In genomic region chr21:37232274-37233018, GRCh38 we compare ENCODE assay signal across 19 cellular contexts. TPM values are rescaled to one million over a fixed set of nuclear protein-coding genes. Genes with fewer than 3 reads are reported as not detected.
A peak's percentile ranks its signal among the peaks of the same experiment; 100 is the strongest.
DNase-seq lines count a peak whose midpoint lies in the region; ATAC-seq and TF ChIP-seq lines count a peak whose summit lies in the region.
"Had no signal": no experiment of that assay in that cellular context is flagged by ENCODE, and none has a peak within 500 bp of the region (broad histone marks: within the 10 kb centered on the region; RNA-seq: fewer than 3 reads in every experiment).

No MANE protein-coding gene starts in this region.

- H3K9me3 ChIP-seq in naive thymus-derived CD4-positive, alpha-beta T cell (ENCODE audit: control insufficient read depth in 2 of 3, low read length in 3 of 3): no peaks in the 10 kb centered on the region
- H3K9me3 ChIP-seq: lower lobe of right lung had no signal

- H3K27ac Mint-ChIP-seq in activated CD8-positive, alpha-beta T cell treated with anti-CD3 and anti-CD28 coated beads, Interleukin-2, amount 10 ng/mL, durations not matched to agents 7 days and 5 days: peak overlapping the region; percentile 43
- no peak overlapping the region for H3K27ac Mint-ChIP-seq in activated CD8-positive, alpha-beta T cell treated with anti-CD3 and anti-CD28 coated beads for 36 hours
- H3K27ac Mint-ChIP-seq in immature natural killer cell: peak overlapping the region in 5 of 6 donors; percentile 19 to 45 (median 32)
- no peak overlapping the region for H3K27ac Mint-ChIP-seq in activated CD4-positive, alpha-beta memory T cell treated with anti-CD3 and anti-CD28 coated beads for 36 hours
- H3K27ac Mint-ChIP-seq in naive thymus-derived CD4-positive, alpha-beta T cell: peak overlapping the region in 1 of 9 donors; percentile 54
- H3K27ac Mint-ChIP-seq: activated naive CD8-positive, alpha-beta T cell had no signal

- intact Hi-C loops in activated CD8-positive, alpha-beta T cell treated with anti-CD3 and anti-CD28 coated beads for 36 hours (cut with micrococcal nuclease): no loop called here
- intact Hi-C loops in activated CD4-positive, alpha-beta memory T cell treated with anti-CD3 and anti-CD28 coated beads for 36 hours (cut with micrococcal nuclease): no loop called here
- intact Hi-C loops in naive thymus-derived CD4-positive, alpha-beta T cell (cut with micrococcal nuclease): no loop called here

- no peak overlapping the region for H3K27ac ChIP-seq in naive thymus-derived CD4-positive, alpha-beta T cell (ENCODE audit: low read depth, low read length)
- H3K27ac ChIP-seq: brain microvascular endothelial cell, epithelial cell of prostate, lower lobe of right lung, RWPE1 had no signal

- DNase-seq in activated CD8-positive, alpha-beta T cell treated with anti-CD3 and anti-CD28 coated beads, Interleukin-2, amount 10 ng/mL, durations not matched to agents 7 days and 5 days: no peak
- DNase-seq in activated CD8-positive, alpha-beta T cell treated with anti-CD3 and anti-CD28 coated beads for 36 hours: no peak
- no peak for DNase-seq in immature natural killer cell
- no peak for DNase-seq in activated CD4-positive, alpha-beta memory T cell treated with anti-CD3 and anti-CD28 coated beads for 36 hours
- no peak for DNase-seq in naive thymus-derived CD4-positive, alpha-beta T cell
- DNase-seq: brain microvascular endothelial cell; DMS79; glutamatergic neuron; lower lobe of right lung; small intestine; stimulated activated naive B cell treated with anti-CD40 and anti-IgM and Interleukin-4, amounts not matched to agents 10 μg/mL and 1 μg/mL and 100 μg/mL, for 72 hours; trophoblast cell had no signal

- TF ChIP-seq CTCF in activated CD8-positive, alpha-beta T cell treated with anti-CD3 and anti-CD28 coated beads for 36 hours (IDR thresholded peaks at IDR 0.05): no peak

- no peak overlapping the region for H3K4me3 ChIP-seq in naive thymus-derived CD4-positive, alpha-beta T cell (ENCODE audit: low read length)
- H3K4me3 ChIP-seq: lower lobe of right lung had no signal

- no peak for ATAC-seq in activated CD8-positive, alpha-beta T cell treated with anti-CD3 and anti-CD28 coated beads, Interleukin-2, amount 10 ng/mL, durations not matched to agents 7 days and 5 days
- ATAC-seq in activated CD8-positive, alpha-beta T cell treated with anti-CD3 and anti-CD28 coated beads for 36 hours: no peak
- ATAC-seq in GM21381 (IDR thresholded peaks at IDR 0.05; ENCODE audit: unreplicated experiment): peak; percentile 58
- ATAC-seq in HG03103 (IDR thresholded peaks at IDR 0.05; ENCODE audit: low read depth, unreplicated experiment): peak; percentile 83
- ATAC-seq in naive thymus-derived CD4-positive, alpha-beta T cell: no peak
- ATAC-seq in GM18519 (IDR thresholded peaks at IDR 0.05; ENCODE audit: low FRiP score, unreplicated experiment): no peak
- ATAC-seq: lower lobe of right lung had no signal

- peaks cover 30% of the 10 kb centered on the region for H3K4me1 Mint-ChIP-seq in activated CD8-positive, alpha-beta T cell treated with anti-CD3 and anti-CD28 coated beads, Interleukin-2, amount 10 ng/mL, durations not matched to agents 7 days and 5 days (ENCODE audit: low read depth)
- peaks cover 15% of the 10 kb centered on the region for H3K4me1 Mint-ChIP-seq in activated CD8-positive, alpha-beta T cell treated with anti-CD3 and anti-CD28 coated beads for 36 hours (ENCODE audit: low read depth)
- H3K4me1 Mint-ChIP-seq in immature natural killer cell: peaks cover 18 to 22% of the 10 kb centered on the region in 2 donors
- no peaks in the 10 kb centered on the region for H3K4me1 Mint-ChIP-seq in activated CD4-positive, alpha-beta memory T cell treated with anti-CD3 and anti-CD28 coated beads for 36 hours (ENCODE audit: low read depth)
- H3K4me1 Mint-ChIP-seq in naive thymus-derived CD4-positive, alpha-beta T cell: peaks cover 2 to 26% (median 6%) of the 10 kb centered on the region in 7 donors
- H3K4me1 Mint-ChIP-seq: CD14-positive monocyte had no signal

- peaks cover 0 to 2% of the 10 kb centered on the region in 2 donors for H3K4me1 ChIP-seq in naive thymus-derived CD4-positive, alpha-beta T cell (ENCODE audit: control insufficient read depth in 2 of 2, insufficient read depth in 2 of 2, low read length in 2 of 2)
- H3K4me1 ChIP-seq: lower lobe of right lung had no signal

- POLR2A ChIA-PET in activated CD8-positive, alpha-beta T cell treated with anti-CD3 and anti-CD28 coated beads, Interleukin-2, amount 10 ng/mL, durations not matched to agents 7 days and 5 days (lab: Charles Lee): interaction anchor here (0.8 kb wide), 1 partner anchor 50 kb away, joined by 3 read pairs; no protein-coding TSS in a partner anchor
- POLR2A ChIA-PET in activated CD8-positive, alpha-beta T cell treated with anti-CD3 and anti-CD28 coated beads for 36 hours (lab: Charles Lee): interaction anchor here (0.9 to 1.4 kb wide), 4 partner anchors 25 to 170 kb away, joined by 3 read pairs; no protein-coding TSS in a partner anchor
- POLR2A ChIA-PET in activated CD4-positive, alpha-beta memory T cell treated with anti-CD3 and anti-CD28 coated beads for 36 hours (lab: Charles Lee): no interaction called here
- POLR2A ChIA-PET in naive thymus-derived CD4-positive, alpha-beta T cell (lab: Charles Lee): interaction anchor here (1.1 kb wide), 1 partner anchor 35 kb away, joined by 4 read pairs; the partner anchor contains the start of gene VPS26C

- no peaks in the 10 kb centered on the region for H3K27me3 ChIP-seq in naive thymus-derived CD4-positive, alpha-beta T cell (ENCODE audit: control insufficient read depth in 2 of 2, insufficient read depth in 2 of 2, low read length in 2 of 2)
- H3K27me3 ChIP-seq: brain microvascular endothelial cell had no signal

- peaks cover 0 to 80% (median 21%) of the 10 kb centered on the region in 3 experiments for H3K36me3 ChIP-seq in naive thymus-derived CD4-positive, alpha-beta T cell (ENCODE audit: control insufficient read depth in 2 of 3, insufficient read depth in 3 of 3, low read length in 3 of 3)

- H3K36me3 Mint-ChIP-seq in activated CD8-positive, alpha-beta T cell treated with anti-CD3 and anti-CD28 coated beads, Interleukin-2, amount 10 ng/mL, durations not matched to agents 7 days and 5 days (ENCODE audit: low read depth): peaks cover 71% of the 10 kb centered on the region
- peaks cover 42% of the 10 kb centered on the region for H3K36me3 Mint-ChIP-seq in activated CD8-positive, alpha-beta T cell treated with anti-CD3 and anti-CD28 coated beads for 36 hours (ENCODE audit: low read depth)
- peaks cover 18 to 43% (median 27%) of the 10 kb centered on the region in 3 donors for H3K36me3 Mint-ChIP-seq in immature natural killer cell
- peaks cover 27% of the 10 kb centered on the region for H3K36me3 Mint-ChIP-seq in activated CD4-positive, alpha-beta memory T cell treated with anti-CD3 and anti-CD28 coated beads for 36 hours
- H3K36me3 Mint-ChIP-seq in naive thymus-derived CD4-positive, alpha-beta T cell: peaks cover 11 to 60% (median 29%) of the 10 kb centered on the region in 5 donors

- no peaks in the 10 kb centered on the region for H3K27me3 Mint-ChIP-seq in activated CD8-positive, alpha-beta T cell treated with anti-CD3 and anti-CD28 coated beads, Interleukin-2, amount 10 ng/mL, durations not matched to agents 7 days and 5 days (ENCODE audit: low read depth)
- no peaks in the 10 kb centered on the region for H3K27me3 Mint-ChIP-seq in activated CD8-positive, alpha-beta T cell treated with anti-CD3 and anti-CD28 coated beads for 36 hours
- no peaks in the 10 kb centered on the region for H3K27me3 Mint-ChIP-seq in immature natural killer cell (ENCODE audit: low read depth in 3 of 3)
- no peaks in the 10 kb centered on the region for H3K27me3 Mint-ChIP-seq in activated CD4-positive, alpha-beta memory T cell treated with anti-CD3 and anti-CD28 coated beads for 36 hours
- H3K27me3 Mint-ChIP-seq in naive thymus-derived CD4-positive, alpha-beta T cell: no peaks in the 10 kb centered on the region
- H3K27me3 Mint-ChIP-seq: activated naive CD8-positive, alpha-beta T cell; stimulated activated naive B cell treated with anti-CD40 and anti-IgM and Interleukin-4, amounts not matched to agents 10 μg/mL and 1 μg/mL and 100 μg/mL, for 72 hours had no signal

- H3K4me3 Mint-ChIP-seq in activated CD8-positive, alpha-beta T cell treated with anti-CD3 and anti-CD28 coated beads, Interleukin-2, amount 10 ng/mL, durations not matched to agents 7 days and 5 days: no peak overlapping the region
- no peak overlapping the region for H3K4me3 Mint-ChIP-seq in activated CD8-positive, alpha-beta T cell treated with anti-CD3 and anti-CD28 coated beads for 36 hours
- H3K4me3 Mint-ChIP-seq in immature natural killer cell: no peak overlapping the region
- no peak overlapping the region for H3K4me3 Mint-ChIP-seq in activated CD4-positive, alpha-beta memory T cell treated with anti-CD3 and anti-CD28 coated beads for 36 hours
- H3K4me3 Mint-ChIP-seq in naive thymus-derived CD4-positive, alpha-beta T cell: no peak overlapping the region
- H3K4me3 Mint-ChIP-seq: activated naive CD8-positive, alpha-beta T cell; CD14-positive monocyte; stimulated activated naive B cell treated with anti-CD40 and anti-IgM and Interleukin-4, amounts not matched to agents 10 μg/mL and 1 μg/mL and 100 μg/mL, for 72 hours had no signal

- H3K9me3 Mint-ChIP-seq in activated CD8-positive, alpha-beta T cell treated with anti-CD3 and anti-CD28 coated beads, Interleukin-2, amount 10 ng/mL, durations not matched to agents 7 days and 5 days (ENCODE audit: insufficient read depth): no peaks in the 10 kb centered on the region
- H3K9me3 Mint-ChIP-seq in activated CD8-positive, alpha-beta T cell treated with anti-CD3 and anti-CD28 coated beads for 36 hours: no peaks in the 10 kb centered on the region
- no peaks in the 10 kb centered on the region for H3K9me3 Mint-ChIP-seq in immature natural killer cell
- H3K9me3 Mint-ChIP-seq in activated CD4-positive, alpha-beta memory T cell treated with anti-CD3 and anti-CD28 coated beads for 36 hours: no peaks in the 10 kb centered on the region
- H3K9me3 Mint-ChIP-seq in naive thymus-derived CD4-positive, alpha-beta T cell: no peaks in the 10 kb centered on the region
- H3K9me3 Mint-ChIP-seq: stimulated activated naive B cell treated with anti-CD40 and anti-IgM and Interleukin-4, amounts not matched to agents 10 μg/mL and 1 μg/mL and 100 μg/mL, for 72 hours had no signal

- CTCF ChIA-PET in activated CD8-positive, alpha-beta T cell treated with anti-CD3 and anti-CD28 coated beads, Interleukin-2, amount 10 ng/mL, durations not matched to agents 7 days and 5 days (lab: Charles Lee): no interaction called here
- CTCF ChIA-PET in activated CD8-positive, alpha-beta T cell treated with anti-CD3 and anti-CD28 coated beads for 36 hours (lab: Charles Lee): no interaction called here
- CTCF ChIA-PET in activated CD4-positive, alpha-beta memory T cell treated with anti-CD3 and anti-CD28 coated beads for 36 hours (lab: Charles Lee): interaction anchor here (0.9 kb wide), 1 partner anchor 27 kb away, joined by 3 read pairs; no protein-coding TSS in a partner anchor
- CTCF ChIA-PET in naive thymus-derived CD4-positive, alpha-beta T cell (lab: Charles Lee): interaction anchor here (0.6 kb wide), 1 partner anchor 261 kb away, joined by 3 read pairs; no protein-coding TSS in a partner anchor

RNA-seq across cellular contexts. Expression of gene VPS26C, which starts 34.7 kb away (rescaled TPM):
- 10 to 100 TPM; 96.2 to 98.7 TPM for total RNA-seq in activated CD8-positive, alpha-beta T cell treated with anti-CD3 and anti-CD28 coated beads, Interleukin-2, amount 10 ng/mL, durations not matched to agents 7 days and 5 days
- 10 to 100 TPM; 70.9 to 73.4 TPM for total RNA-seq in activated CD8-positive, alpha-beta T cell treated with anti-CD3 and anti-CD28 coated beads for 36 hours
- polyA plus RNA-seq in immature natural killer cell: 10 to 100 TPM; 67.7 to 95.1 (median 90.8) TPM
- total RNA-seq in activated CD4-positive, alpha-beta memory T cell treated with anti-CD3 and anti-CD28 coated beads for 36 hours: 10 to 100 TPM; 50.3 to 57.2 TPM
- 10 to 100 TPM; 46.8 to 83.5 (median 77.7) TPM for total RNA-seq in naive thymus-derived CD4-positive, alpha-beta T cell
- polyA plus RNA-seq in naive thymus-derived CD4-positive, alpha-beta T cell: 10 to 100 TPM; 60.1 to 78.5 TPM

Comparison
In these comparisons a context has a peak if more than half of its experiments do, and no peak if none do; other contexts are left out.
1. H3K27ac Mint-ChIP-seq: peak in activated CD8-positive, alpha-beta T cell treated with anti-CD3 and anti-CD28 coated beads, Interleukin-2, amount 10 ng/mL, durations not matched to agents 7 days and 5 days (single experiment) and immature natural killer cell (5 of 6); none in activated CD8-positive, alpha-beta T cell treated with anti-CD3 and anti-CD28 coated beads for 36 hours (single experiment) and activated CD4-positive, alpha-beta memory T cell treated with anti-CD3 and anti-CD28 coated beads for 36 hours (single experiment).
2. ATAC-seq: peak in GM21381 (single experiment) and HG03103 (single experiment); none in activated CD8-positive, alpha-beta T cell treated with anti-CD3 and anti-CD28 coated beads, Interleukin-2, amount 10 ng/mL, durations not matched to agents 7 days and 5 days (single experiment), activated CD8-positive, alpha-beta T cell treated with anti-CD3 and anti-CD28 coated beads for 36 hours (single experiment), naive thymus-derived CD4-positive, alpha-beta T cell (single experiment) and GM18519 (single experiment).
3. CTCF ChIA-PET loops: an anchor here in activated CD4-positive, alpha-beta memory T cell treated with anti-CD3 and anti-CD28 coated beads for 36 hours (0.9 kb wide) and naive thymus-derived CD4-positive, alpha-beta T cell (0.6 kb wide); none called in activated CD8-positive, alpha-beta T cell treated with anti-CD3 and anti-CD28 coated beads, Interleukin-2, amount 10 ng/mL, durations not matched to agents 7 days and 5 days and activated CD8-positive, alpha-beta T cell treated with anti-CD3 and anti-CD28 coated beads for 36 hours.